Comparison of ENCODE assay signal across 8 cellular contexts in the genomic region with DNA sequence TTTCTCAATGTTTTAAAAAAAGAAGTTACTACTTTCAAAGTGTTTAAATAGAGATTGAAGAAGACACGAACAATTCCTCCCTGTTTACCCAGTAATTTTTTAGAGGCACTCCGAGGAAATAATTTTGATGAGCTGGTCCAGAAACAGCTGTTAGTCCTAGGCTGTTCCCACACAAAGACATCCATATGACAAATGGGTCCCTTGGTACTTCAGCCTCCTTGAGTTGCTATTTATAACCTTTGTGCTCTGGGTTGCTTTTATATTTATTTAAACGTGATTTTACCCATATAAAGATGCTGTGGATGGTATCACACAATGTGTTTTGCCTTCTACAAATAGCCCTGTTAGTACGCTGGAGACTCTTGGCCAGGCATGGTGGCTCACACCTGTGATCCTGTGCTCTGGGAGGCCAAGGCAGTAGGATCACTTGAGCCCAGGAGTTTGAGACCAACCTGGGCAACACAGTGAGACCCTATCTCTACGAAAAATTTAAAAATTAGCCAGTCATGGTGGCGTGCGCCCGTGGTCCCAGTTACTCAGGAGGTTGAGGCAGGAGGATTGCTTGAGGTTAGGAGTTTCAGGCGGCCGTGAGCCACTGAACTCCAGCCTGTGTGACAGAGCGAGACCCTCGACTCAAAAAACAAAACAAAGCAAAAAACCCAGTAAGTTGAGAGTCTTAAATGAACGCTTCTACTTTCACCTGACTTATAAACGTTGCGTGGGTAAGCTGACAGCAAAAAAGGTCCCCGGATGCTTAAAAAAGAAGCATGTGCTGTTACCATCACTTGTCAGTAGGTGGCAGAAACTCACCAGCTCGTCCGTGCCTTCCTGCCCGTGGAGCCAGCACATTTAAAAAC. TPM values are rescaled to one million over a fixed set of nuclear protein-coding genes. Genes with fewer than 3 reads are reported as not detected.
DNase-seq lines count a peak whose midpoint lies in the region; TF ChIP-seq lines count a peak whose summit lies in the region.

No MANE protein-coding gene starts in this region.

- H3K27ac ChIP-seq in thymus (ENCODE audit: low read depth) = peak overlapping the region; percentile 25

- H3K36me3 ChIP-seq in thymus (ENCODE audit: control insufficient read depth, insufficient read depth) = peaks cover 45% of the 10 kb centered on the region

- DNase-seq in NCI-H510A treated with DMSO at 0.1 percent for 48 hours (lab: John Stamatoyannopoulos, UW) (peak; percentile 87), NCI-H510A (lab: John Stamatoyannopoulos, UW) (no peak), LHCN-M2 (ENCODE audit: low read depth) (peak; percentile 86), RPMI8226 (peak; percentile 83), foreskin fibroblast (peak; percentile 57 to 87), non-pigmented ciliary epithelial cell (ENCODE audit: low read depth) (peak; percentile 46)
- peak; percentile 48 for DNase-seq in activated T-helper 9 cell treated with anti-CD3 and anti-CD28 coated beads, Interleukin-2, amount 50 U/mL, for 16 hours (ENCODE audit: low read depth)

- H3K4me1 ChIP-seq in thymus (ENCODE audit: control insufficient read depth, insufficient read depth, low read length) = peaks cover 4% of the 10 kb centered on the region

- TF ChIP-seq CTCF in foreskin fibroblast (IDR thresholded peaks at IDR 0.05; ENCODE audit: low read depth, low read length) = peak; percentile 82

- H3K4me3 ChIP-seq in foreskin fibroblast (ENCODE audit: low read depth in 1 of 2, low read length in 2 of 2) = no peak overlapping the region
- H3K4me3 ChIP-seq in thymus (ENCODE audit: low read length) = no peak overlapping the region

- 58% methylated on average over 19 of the region's 19 CpGs for WGBS in thymus

- H3K27me3 ChIP-seq in thymus (ENCODE audit: control insufficient read depth, insufficient read depth) = no peaks in the 10 kb centered on the region

- no peaks in the 10 kb centered on the region for H3K9me3 ChIP-seq in thymus (ENCODE audit: control insufficient read depth)

RNA-seq across cellular contexts. Expression of a gene that starts 56.9 kb away (rescaled TPM):
- not detected in 2 replicates for total RNA-seq in LHCN-M2 (2014; rRNA removed)
- not detected for polyA plus RNA-seq in LHCN-M2 (2012)
- polyA plus RNA-seq in thymus = 0.21 TPM
